In genomic region chr16:50547944-50548658, GRCh38 we compare ENCODE assay signal across 8 cellular contexts. TPM values are rescaled to one million over a fixed set of nuclear protein-coding genes. Genes with fewer than 3 reads are reported as not detected.
DNase-seq lines count a peak whose midpoint lies in the region; ATAC-seq and TF ChIP-seq lines count a peak whose summit lies in the region.

TSS of gene NKD1 (plus strand) at chr16:50548396. CDS start at chr16:50548554, 158 bp downstream.

- peak; percentile 94 for DNase-seq in D341Med (ENCODE audit: low spot score)
- peak; percentile 69 for DNase-seq in T-helper 2 cell treated with Interferon-gamma antibody and Interleukin-4, amounts not matched to agents 5 μg/mL and 100 μg/mL, for 36 hours (ENCODE audit: low spot score)
- peak in 1 of 2 donors; percentile 86 for DNase-seq in ascending aorta (ENCODE audit: low spot score in 2 of 2)
- peak; percentile 22 for DNase-seq in iPS DF 6.9 (ENCODE audit: low read depth, low spot score)
- DNase-seq in sigmoid colon, result peak; percentile 86
- no peak for DNase-seq in NCI-H128 (lab: John Stamatoyannopoulos, UW; ENCODE audit: unreplicated experiment)

- H3K27ac ChIP-seq in ascending aorta (peak within 1 kb of the TSS; percentile 71 to 82), iPS DF 6.9 (ENCODE audit: low read length) (no peak within 1 kb of the TSS), sigmoid colon (peak within 1 kb of the TSS; percentile 74 to 87 (median 82))

- peaks cover 0 to 3% (median 0%) of the 10 kb centered on the region in 3 donors for H3K9me3 Mint-ChIP-seq in IgD-negative memory B cell
- peaks cover 13% of the 10 kb centered on the region for H3K9me3 Mint-ChIP-seq in T-helper 2 cell treated with Interferon-gamma antibody and Interleukin-4, amounts not matched to agents 5 μg/mL and 100 μg/mL, for 36 hours

- peaks cover 1% of the 10 kb centered on the region for H3K36me3 Mint-ChIP-seq in IgD-negative memory B cell
- H3K36me3 Mint-ChIP-seq in T-helper 2 cell treated with Interferon-gamma antibody and Interleukin-4, amounts not matched to agents 5 μg/mL and 100 μg/mL, for 36 hours (ENCODE audit: low read depth), result no peaks in the 10 kb centered on the region

- intact Hi-C loops in ascending aorta (cut with DNase I) (loop anchor here (1.0 to 2.0 kb wide), 7 partner anchors 37 to 395 kb away; partner anchors contain the start of genes BRD7, CYLD and TENT4B), sigmoid colon (cut with DNase I) (loop anchor here (1.0 to 10.0 kb wide), 7 partner anchors 44 to 523 kb away; partner anchors contain the start of genes CNEP1R1 and CYLD)

- peak within 1 kb of the TSS; percentile 67 to 82 for H3K4me3 ChIP-seq in ascending aorta
- H3K4me3 ChIP-seq in iPS DF 6.9 (ENCODE audit: low read length), result peak within 1 kb of the TSS; percentile 60
- H3K4me3 ChIP-seq in sigmoid colon, result peak within 1 kb of the TSS; percentile 55 to 97 (median 78)

- H3K4me1 Mint-ChIP-seq in IgD-negative memory B cell, result peaks cover 0 to 5% (median 2%) of the 10 kb centered on the region in 3 donors
- peaks cover 9% of the 10 kb centered on the region for H3K4me1 Mint-ChIP-seq in T-helper 2 cell treated with Interferon-gamma antibody and Interleukin-4, amounts not matched to agents 5 μg/mL and 100 μg/mL, for 36 hours (ENCODE audit: low read depth)

- H3K9me3 ChIP-seq in ascending aorta (no peaks in the 10 kb centered on the region), iPS DF 6.9 (ENCODE audit: control insufficient read depth, insufficient read depth, low read length) (no peaks in the 10 kb centered on the region), sigmoid colon (no peaks in the 10 kb centered on the region)

- no peak for TF ChIP-seq EP300 in sigmoid colon (IDR thresholded peaks at IDR 0.05)

- H3K27ac Mint-ChIP-seq in IgD-negative memory B cell, result peak within 1 kb of the TSS; percentile 81 to 97 (median 87)
- peak within 1 kb of the TSS; percentile 73 for H3K27ac Mint-ChIP-seq in T-helper 2 cell treated with Interferon-gamma antibody and Interleukin-4, amounts not matched to agents 5 μg/mL and 100 μg/mL, for 36 hours

- no peak for TF ChIP-seq CTCF in ascending aorta (IDR thresholded peaks at IDR 0.05)
- TF ChIP-seq CTCF in sigmoid colon (IDR thresholded peaks at IDR 0.05), result no peak

- no peak for TF ChIP-seq POLR2A in sigmoid colon (IDR thresholded peaks at IDR 0.05)

- H3K36me3 ChIP-seq in ascending aorta (no peaks in the 10 kb centered on the region), iPS DF 6.9 (ENCODE audit: control insufficient read depth, insufficient read depth, low read length) (no peaks in the 10 kb centered on the region), sigmoid colon (no peaks in the 10 kb centered on the region)

- no CpG with 5 or more reads among the region's 91 CpGs for WGBS in iPS DF 6.9 (ENCODE audit: insufficient coverage, insufficient read length)
- WGBS in sigmoid colon, 2 donors, result 1% methylated on average over 91 of the region's 91 CpGs

- H3K27me3 ChIP-seq in ascending aorta (no peaks in the 10 kb centered on the region), iPS DF 6.9 (ENCODE audit: control insufficient read depth, insufficient read depth, low read length) (peaks cover 18% of the 10 kb centered on the region), sigmoid colon (no peaks in the 10 kb centered on the region)

- ATAC-seq in GM21528 (IDR thresholded peaks at IDR 0.05; ENCODE audit: low FRiP score, unreplicated experiment), result peak; percentile 88

- H3K4me1 ChIP-seq in ascending aorta, result peaks cover 2 to 11% of the 10 kb centered on the region in 2 donors
- peaks cover 4% of the 10 kb centered on the region; the same call in 1 of the 2 replicates for H3K4me1 ChIP-seq in iPS DF 6.9 (ENCODE audit: control insufficient read depth, insufficient read depth, low read length)
- H3K4me1 ChIP-seq in sigmoid colon, result peaks cover 0 to 30% (median 23%) of the 10 kb centered on the region in 4 donors

- H3K4me3 Mint-ChIP-seq in IgD-negative memory B cell, result peak within 1 kb of the TSS; percentile 85 to 96 (median 92)
- peak within 1 kb of the TSS; percentile 87 for H3K4me3 Mint-ChIP-seq in T-helper 2 cell treated with Interferon-gamma antibody and Interleukin-4, amounts not matched to agents 5 μg/mL and 100 μg/mL, for 36 hours

- H3K27me3 Mint-ChIP-seq in IgD-negative memory B cell, result peaks cover 8% of the 10 kb centered on the region
- peaks cover 68% of the 10 kb centered on the region for H3K27me3 Mint-ChIP-seq in T-helper 2 cell treated with Interferon-gamma antibody and Interleukin-4, amounts not matched to agents 5 μg/mL and 100 μg/mL, for 36 hours (ENCODE audit: low read depth)

RNA-seq across cellular contexts. Expression of gene NKD1, which starts in this region (rescaled TPM):
- polyA plus RNA-seq in IgD-negative memory B cell, result not detected
- 33.2 TPM for total RNA-seq in ascending aorta
- total RNA-seq in sigmoid colon, result 10 to 100 TPM in 3 of 4 donors, 1 to 10 TPM in 1; 6.7 to 18.0 (median 11.5) TPM
- polyA plus RNA-seq in sigmoid colon, result 1 to 10 TPM in 2 of 3 donors, under 1 TPM in 1; under 0.01 to 2.8 (median 1.5) TPM
